25 cellular contexts compared by ENCODE assay signal in the genomic region with DNA sequence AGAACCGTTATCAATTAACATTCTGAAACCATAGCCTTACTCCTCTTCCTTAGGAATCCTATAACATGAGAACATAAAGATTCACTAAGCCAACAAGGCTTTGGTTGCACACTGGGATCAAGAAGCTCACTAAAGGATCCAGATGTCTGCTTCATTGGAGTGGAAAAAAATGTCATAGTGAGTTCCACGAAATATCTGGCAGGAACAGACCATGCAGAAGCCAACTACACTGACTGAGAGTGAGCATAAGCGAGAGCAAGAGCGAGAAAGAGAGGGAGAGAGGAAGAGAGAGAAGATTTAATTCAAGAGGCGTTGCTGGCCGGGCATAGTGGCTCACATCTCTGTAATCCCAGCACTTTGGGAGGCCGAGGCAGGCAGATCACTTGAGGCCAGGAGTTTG. TPM values are rescaled to one million over a fixed set of nuclear protein-coding genes. Genes with fewer than 3 reads are reported as not detected.
A peak's percentile ranks its signal among the peaks of the same experiment; 100 is the strongest.
DNase-seq lines count a peak whose midpoint lies in the region; ATAC-seq and TF ChIP-seq lines count a peak whose summit lies in the region.
"Had no signal": no experiment of that assay in that cellular context is flagged by ENCODE, and none has a peak within 500 bp of the region (broad histone marks: within the 10 kb centered on the region; RNA-seq: fewer than 3 reads in every experiment).

No MANE protein-coding gene starts in this region.

- TF ChIP-seq CTCF in astrocyte of the cerebellum (IDR thresholded peaks at IDR 0.05; ENCODE audit: low read depth, low read length, missing control alignments) = no peak

- H3K27me3 Mint-ChIP-seq in CD8-positive, alpha-beta memory T cell = peaks cover 30 to 43% of the 10 kb centered on the region in 2 donors

- POLR2A ChIA-PET in CD8-positive, alpha-beta memory T cell (lab: Charles Lee) = no interaction called here

- no peak overlapping the region for H3K27ac Mint-ChIP-seq in CD8-positive, alpha-beta memory T cell
- H3K27ac Mint-ChIP-seq: CD4-positive, CD25-positive, alpha-beta regulatory T cell; GM23338 had no signal

- H3K9me3 ChIP-seq in CD8-positive, alpha-beta memory T cell (ENCODE audit: low read length) = no peaks in the 10 kb centered on the region
- H3K9me3 ChIP-seq: Caco-2, HAP-1, SK-N-SH had no signal

- no peaks in the 10 kb centered on the region for H3K9me3 Mint-ChIP-seq in CD8-positive, alpha-beta memory T cell
- H3K9me3 Mint-ChIP-seq: GM23338 had no signal

- intact Hi-C loops in Right ventricle myocardium superior (cut with DNase I) (no loop called here), cardiac septum (cut with DNase I) (no loop called here)

- no peak overlapping the region for H3K4me3 ChIP-seq in astrocyte of the cerebellum (ENCODE audit: low read depth, low read length)
- H3K4me3 ChIP-seq in CD8-positive, alpha-beta memory T cell (ENCODE audit: low read length) = no peak overlapping the region
- H3K4me3 ChIP-seq: GM23338, HAP-1 had no signal

- no peak for DNase-seq in Right ventricle myocardium superior
- no peak for DNase-seq in cardiac septum (ENCODE audit: low spot score)
- DNase-seq in GM04503 (ENCODE audit: low read depth) = peak; percentile 10
- DNase-seq in astrocyte of the cerebellum (ENCODE audit: low read depth) = peak; percentile 19
- peak; percentile 18 for DNase-seq in left kidney (ENCODE audit: low read depth, low spot score)
- no peak for DNase-seq in NCI-H510A (lab: John Stamatoyannopoulos, UW)
- DNase-seq in NCI-H2196 treated with DMSO at 0.1 percent for 48 hours (lab: John Stamatoyannopoulos, UW; ENCODE audit: unreplicated experiment) = no peak
- no peak for DNase-seq in CD8-positive, alpha-beta memory T cell
- DNase-seq: 8988T; Caco-2; CD4-positive, CD25-positive, alpha-beta regulatory T cell; DMS 273 treated with DMSO at 0.1 percent for 48 hours; DMS79 treated with DMSO at 0.1 percent for 48 hours; Kasumi-1; NCI-H1417; NCI-H187 treated with DMSO at 0.1 percent for 48 hours; NCI-H2107; NCI-H2227 treated with DMSO at 0.1 percent for 48 hours; NCI-H524 treated with DMSO at 0.1 percent for 48 hours; NCI-H82; SHP77 treated with DMSO at 0.1 percent for 48 hours; SK-N-SH had no signal

- CTCF ChIA-PET in CD8-positive, alpha-beta memory T cell (lab: Charles Lee) = interaction anchor here (1.8 kb wide), 1 partner anchor 109 kb away, joined by 7 read pairs; no protein-coding TSS in a partner anchor

- no peaks in the 10 kb centered on the region for H3K27me3 ChIP-seq in CD8-positive, alpha-beta memory T cell (ENCODE audit: insufficient read depth, low read length, poor library complexity, severe bottlenecking)

- peaks cover 0 to 4% (median 0%) of the 10 kb centered on the region in 3 donors for H3K36me3 Mint-ChIP-seq in CD8-positive, alpha-beta memory T cell
- H3K36me3 Mint-ChIP-seq: CD4-positive, CD25-positive, alpha-beta regulatory T cell had no signal

- H3K4me3 Mint-ChIP-seq in CD8-positive, alpha-beta memory T cell = no peak overlapping the region
- H3K4me3 Mint-ChIP-seq: CD4-positive, CD25-positive, alpha-beta regulatory T cell; GM23338 had no signal

- no peaks in the 10 kb centered on the region for H3K36me3 ChIP-seq in CD8-positive, alpha-beta memory T cell (ENCODE audit: insufficient read depth, low read length)
- H3K36me3 ChIP-seq: HAP-1 had no signal

- ATAC-seq in Right ventricle myocardium superior (ENCODE audit: poor library complexity) = peak; percentile 52
- ATAC-seq: GM23338 had no signal

- H3K4me1 ChIP-seq in CD8-positive, alpha-beta memory T cell (ENCODE audit: insufficient read depth, low read length) = no peaks in the 10 kb centered on the region
- H3K4me1 ChIP-seq: Caco-2, HAP-1 had no signal

- in situ Hi-C loops in astrocyte of the cerebellum (cut with HindIII; ENCODE audit: low sequenced_read_pairs) = loop anchor here (25.0 kb wide), 1 partner anchor 281 kb away; the partner anchor contains the start of gene FAM171A2

- H3K27ac ChIP-seq in CD8-positive, alpha-beta memory T cell (ENCODE audit: low read depth, low read length) = no peak overlapping the region

- no peaks in the 10 kb centered on the region for H3K4me1 Mint-ChIP-seq in CD8-positive, alpha-beta memory T cell
- H3K4me1 Mint-ChIP-seq: CD4-positive, CD25-positive, alpha-beta regulatory T cell; GM23338 had no signal

RNA-seq across cellular contexts. Expression of gene MEIOC, which starts 13.4 kb away (rescaled TPM):
- total RNA-seq in Right ventricle myocardium superior (not detected), cardiac septum (not detected)
- total RNA-seq in CD8-positive, alpha-beta memory T cell = under 1 TPM; 0.16 to 0.31 TPM
- polyA plus RNA-seq in CD8-positive, alpha-beta memory T cell = 0.09 TPM
- total RNA-seq: Caco-2; CD4-positive, CD25-positive, alpha-beta regulatory T cell; MCF 10A had no signal

RNA-seq across cellular contexts. Expression of gene CCDC43, which starts 46.7 kb away (rescaled TPM):
- total RNA-seq in Right ventricle myocardium superior (26.4 TPM), cardiac septum (25.5 TPM)
- 10 to 100 TPM; 30.6 to 30.9 TPM for total RNA-seq in CD8-positive, alpha-beta memory T cell
- 13.0 TPM for polyA plus RNA-seq in CD8-positive, alpha-beta memory T cell

Comparison
In these comparisons a context has a peak if more than half of its experiments do, and no peak if none do; other contexts are left out.
1. DNase-seq: peak in GM04503 (single experiment), astrocyte of the cerebellum (single experiment) and left kidney (single experiment); none in Right ventricle myocardium superior (single experiment), cardiac septum (single experiment), NCI-H510A (single experiment), NCI-H2196 treated with DMSO at 0.1 percent for 48 hours (single experiment) and CD8-positive, alpha-beta memory T cell (0 of 5).